10 cellular contexts compared by ENCODE assay signal in genomic region chr14:74299061-74299545, GRCh38. TPM values are rescaled to one million over a fixed set of nuclear protein-coding genes. Genes with fewer than 3 reads are reported as not detected.
DNase-seq lines count a peak whose midpoint lies in the region; ATAC-seq and TF ChIP-seq lines count a peak whose summit lies in the region.
"Had no signal": no experiment of that assay in that cellular context is flagged by ENCODE, and none has a peak within 500 bp of the region (broad histone marks: within the 10 kb centered on the region; RNA-seq: fewer than 3 reads in every experiment).

No MANE protein-coding gene starts in this region.

- H3K79me2 ChIP-seq in MM.1S (ENCODE audit: low read length) = peaks cover 7% of the 10 kb centered on the region

- H4K20me1 ChIP-seq in MM.1S (ENCODE audit: insufficient read depth, low read length) = no peaks in the 10 kb centered on the region

- TF ChIP-seq CTCF in spleen (IDR thresholded peaks at IDR 0.05 in 8 of 11, conservative IDR thresholded peaks at IDR 0.05 in 3 of 11) = no peak
- TF ChIP-seq CTCF in MM.1S (IDR thresholded peaks at IDR 0.05; ENCODE audit: low read length) = no peak

- no peaks in the 10 kb centered on the region for H3F3A ChIP-seq in MM.1S (ENCODE audit: insufficient read depth, low read length)

- peaks cover 25 to 60% (median 39%) of the 10 kb centered on the region in 6 donors for H3K4me1 ChIP-seq in spleen
- H3K4me1 ChIP-seq in MM.1S (ENCODE audit: low read length) = no peaks in the 10 kb centered on the region

- peaks cover 37% of the 10 kb centered on the region for H3K4me1 Mint-ChIP-seq in activated T-cell treated with anti-CD3 and anti-CD28 coated beads, Interleukin-2, amount 50 U/mL, for 72 hours (ENCODE audit: low read depth)

- H3K4me3 ChIP-seq in spleen (peak overlapping the region in 1 of 8 donors; percentile 24), MM.1S (ENCODE audit: low read length) (no peak overlapping the region)
- H3K4me3 ChIP-seq: body of pancreas had no signal

- no peaks in the 10 kb centered on the region for H3K9me3 Mint-ChIP-seq in activated T-cell treated with anti-CD3 and anti-CD28 coated beads, Interleukin-2, amount 50 U/mL, for 72 hours

- H3K9me3 ChIP-seq in spleen (no peaks in the 10 kb centered on the region), MM.1S (replicated peaks; ENCODE audit: insufficient read depth, low read length) (no peaks in the 10 kb centered on the region)
- H3K9me3 ChIP-seq: body of pancreas had no signal

- H3K36me3 ChIP-seq in spleen (peaks cover 0 to 60% (median 45%) of the 10 kb centered on the region in 6 donors), MM.1S (replicated peaks; ENCODE audit: insufficient read depth, low read length) (no peaks in the 10 kb centered on the region)

- WGBS in spleen, 5 donors = 35 to 56% (median 49%) methylated on average over 10 of the region's 10 CpGs

- peak overlapping the region; percentile 43 for H3K27ac Mint-ChIP-seq in activated T-cell treated with anti-CD3 and anti-CD28 coated beads, Interleukin-2, amount 50 U/mL, for 72 hours

- intact Hi-C loops in head of caudate nucleus (cut with DNase I) (no loop called here), spleen (cut with DNase I; ENCODE audit: low total_unique reads) (no loop called here)

- peak overlapping the region in 1 of 2 donors; percentile 37 for H3K4me3 Mint-ChIP-seq in activated T-cell treated with anti-CD3 and anti-CD28 coated beads, Interleukin-2, amount 50 U/mL, for 72 hours

- H3K27ac ChIP-seq in spleen (peak overlapping the region; percentile 38 to 78 (median 66)), MM.1S (ENCODE audit: low read length) (no peak overlapping the region)

- H3K27me3 ChIP-seq in spleen (replicated peaks in 1 of 7) (no peaks in the 10 kb centered on the region), MM.1S (replicated peaks; ENCODE audit: insufficient read depth, low read length) (no peaks in the 10 kb centered on the region)
- H3K27me3 ChIP-seq: body of pancreas had no signal

- H3K9me2 ChIP-seq in MM.1S (replicated peaks; ENCODE audit: insufficient read depth, low read length) = no peaks in the 10 kb centered on the region

- peaks cover 4 to 5% of the 10 kb centered on the region in 2 donors for H3K36me3 Mint-ChIP-seq in activated T-cell treated with anti-CD3 and anti-CD28 coated beads, Interleukin-2, amount 50 U/mL, for 72 hours (ENCODE audit: insufficient read depth in 2 of 2)

- no peak overlapping the region for H2AFZ ChIP-seq in MM.1S (ENCODE audit: low read length)

- H3K27me3 Mint-ChIP-seq in activated T-cell treated with anti-CD3 and anti-CD28 coated beads, Interleukin-2, amount 50 U/mL, for 72 hours (ENCODE audit: low read depth) = no peaks in the 10 kb centered on the region

- no peak for DNase-seq in activated CD4-positive, CD25-positive, alpha-beta regulatory T cell treated with anti-CD3 and anti-CD28 coated beads, Interleukin-2, amount 50 U/mL, for 72 hours
- peak in 1 of 2 donors; percentile 9 for DNase-seq in activated T-cell treated with anti-CD3 and anti-CD28 coated beads, Interleukin-2, amount 50 U/mL, for 72 hours
- peak in 32 of 42 donors; percentile 20 to 91 (median 52) for DNase-seq in head of caudate nucleus
- DNase-seq in spleen = no peak
- no peak for DNase-seq in OCI-M1 (lab: John Stamatoyannopoulos, UW)
- no peak for DNase-seq in MM.1S
- DNase-seq in dedifferentiated amniotic fluid mesenchymal stem cell (ENCODE audit: extremely low spot score) = no peak

- H3K4me2 ChIP-seq in MM.1S (ENCODE audit: low read depth, low read length) = no peak overlapping the region

- ATAC-seq in activated CD4-positive, CD25-positive, alpha-beta regulatory T cell treated with anti-CD3 and anti-CD28 coated beads, Interleukin-2, amount 50 U/mL, for 24 hours = peak; percentile 10 to 57
- ATAC-seq in activated T-cell treated with anti-CD3 and anti-CD28 coated beads, Interleukin-2, amount 50 U/mL, for 72 hours (replicated peaks in 1 of 2) = no peak
- ATAC-seq: body of pancreas had no signal

- no peak for TF ChIP-seq POLR2A in spleen (IDR thresholded peaks at IDR 0.05)

- H3K9ac ChIP-seq in MM.1S (ENCODE audit: low read length) = no peak overlapping the region

RNA-seq across cellular contexts. Expression of gene ABCD4, which starts 3.6 kb away (rescaled TPM):
- total RNA-seq in activated T-cell treated with anti-CD3 and anti-CD28 coated beads, Interleukin-2, amount 50 U/mL, for 72 hours = 10 to 100 TPM; 51.2 to 56.6 TPM
- total RNA-seq in spleen = 10 to 100 TPM; 66.9 to 99.4 (median 76.3) TPM
- 10 to 100 TPM; 37.2 to 62.5 (median 61.8) TPM for polyA plus RNA-seq in spleen

RNA-seq across cellular contexts. Expression of gene VRTN, which starts 49.2 kb away (rescaled TPM):
- not detected for total RNA-seq in activated T-cell treated with anti-CD3 and anti-CD28 coated beads, Interleukin-2, amount 50 U/mL, for 72 hours
- total RNA-seq in spleen = not detected
- polyA plus RNA-seq in spleen = under 1 TPM; 0.07 to 0.21 (median 0.10) TPM
- total RNA-seq: body of pancreas, mononuclear cell had no signal

RNA-seq across cellular contexts. Expression of gene VSX2, which starts 59.9 kb away (rescaled TPM):
- total RNA-seq in activated T-cell treated with anti-CD3 and anti-CD28 coated beads, Interleukin-2, amount 50 U/mL, for 72 hours = not detected
- total RNA-seq in spleen = not detected
- polyA plus RNA-seq in spleen = not detected
- total RNA-seq: body of pancreas, mononuclear cell had no signal

Comparison
In these comparisons a context has a peak if more than half of its experiments do, and no peak if none do; other contexts are left out.
1. ATAC-seq: peak in activated CD4-positive, CD25-positive, alpha-beta regulatory T cell treated with anti-CD3 and anti-CD28 coated beads, Interleukin-2, amount 50 U/mL, for 24 hours (2 of 2); none in activated T-cell treated with anti-CD3 and anti-CD28 coated beads, Interleukin-2, amount 50 U/mL, for 72 hours (0 of 2).
2. DNase-seq: peak in head of caudate nucleus (32 of 42); none in activated CD4-positive, CD25-positive, alpha-beta regulatory T cell treated with anti-CD3 and anti-CD28 coated beads, Interleukin-2, amount 50 U/mL, for 72 hours (single experiment), spleen (single experiment), OCI-M1 (single experiment), MM.1S (single experiment) and dedifferentiated amniotic fluid mesenchymal stem cell (single experiment).